Comparison of ENCODE assay signal across 13 cellular contexts in the genomic region with DNA sequence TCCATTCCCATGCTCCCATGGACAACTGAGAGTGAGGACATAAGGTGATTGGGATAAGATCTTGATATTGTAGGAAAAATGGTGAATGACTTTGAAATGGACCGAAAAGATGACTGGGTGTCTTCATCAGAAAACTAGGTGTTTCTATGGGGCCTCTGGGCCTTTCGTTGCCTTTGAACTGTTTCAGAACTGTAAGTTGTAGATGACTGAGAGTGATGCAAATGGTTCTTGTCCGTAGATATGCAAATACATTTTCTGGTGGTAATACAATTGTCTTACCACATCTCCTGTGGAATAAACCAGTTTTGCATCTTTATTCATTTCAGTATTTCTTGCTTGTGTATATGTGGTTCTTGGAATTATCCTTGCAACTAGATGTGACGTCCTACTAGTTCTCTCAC. TPM values are rescaled to one million over a fixed set of nuclear protein-coding genes. Genes with fewer than 3 reads are reported as not detected.
DNase-seq lines count a peak whose midpoint lies in the region; ATAC-seq and TF ChIP-seq lines count a peak whose summit lies in the region.
"Had no signal": no experiment of that assay in that cellular context is flagged by ENCODE, and none has a peak within 500 bp of the region (broad histone marks: within the 10 kb centered on the region; RNA-seq: fewer than 3 reads in every experiment).

No MANE protein-coding gene starts in this region.

- ATAC-seq in GM19035 (IDR thresholded peaks at IDR 0.05; ENCODE audit: unreplicated experiment) (peak; percentile 36), HG02852 (IDR thresholded peaks at IDR 0.05; ENCODE audit: unreplicated experiment) (peak; percentile 48), HG03571 (IDR thresholded peaks at IDR 0.05; ENCODE audit: unreplicated experiment) (no peak)
- ATAC-seq: gastrocnemius medialis, pancreas had no signal

- H3K4me3 ChIP-seq in left ventricle myocardium inferior (no peak overlapping the region), neuronal stem cell (ENCODE audit: low read length in 2 of 2) (no peak overlapping the region)
- H3K4me3 ChIP-seq: gastrocnemius medialis, pancreas, tibial nerve had no signal

- no peaks in the 10 kb centered on the region for H3K79me1 ChIP-seq in neuronal stem cell (ENCODE audit: low read depth, low read length)

- no peak overlapping the region for H2BK12ac ChIP-seq in neuronal stem cell (ENCODE audit: low read length)

- POLR2A ChIA-PET in GM10248 (lab: Yijun Ruan, JAX) = interaction anchor here (1.4 kb wide), 1 partner anchor 9 kb away, joined by 5 read pairs; no protein-coding TSS in a partner anchor

- CTCF ChIA-PET in GM10248 (lab: Yijun Ruan, JAX) = interaction anchor here (1.3 to 4.5 kb wide), 10 partner anchors 9 to 316 kb away, joined by 3 to 33 read pairs (median 4); partner anchors contain the start of gene TEX48

- WGBS in neuronal stem cell (ENCODE audit: extremely low coverage in 2 of 2, insufficient read length in 2 of 2, insufficient replicate concordance in 1 of 2), 2 donors = no CpG with 5 or more reads among the region's 4 CpGs

- H3K36me3 Mint-ChIP-seq in T-helper 1 cell treated with Interleukin-12 subunit alpha and Interleukin-12 subunit beta and Interleukin-4 antibody, amounts not matched to agents 30 μg/mL and 1 μg/mL, for 36 hours (ENCODE audit: low read depth) = peaks cover 37% of the 10 kb centered on the region
- H3K36me3 Mint-ChIP-seq: CD14-positive monocyte had no signal

- H3K4ac ChIP-seq in neuronal stem cell (ENCODE audit: low read length) = no peak overlapping the region

- no peak overlapping the region for H2BK5ac ChIP-seq in neuronal stem cell (ENCODE audit: low read length)

- no peak overlapping the region for H3K14ac ChIP-seq in neuronal stem cell (ENCODE audit: low read length)

- no peak overlapping the region for H2AK5ac ChIP-seq in neuronal stem cell (ENCODE audit: low read depth, low read length)

- H3K23ac ChIP-seq in neuronal stem cell (ENCODE audit: low read depth, low read length, poor library complexity) = no peak overlapping the region

- TF ChIP-seq CTCF in GM10248 (IDR thresholded peaks at IDR 0.05; ENCODE audit: control extremely low read depth, extremely low read depth, low read depth, missing control alignments) = no peak
- TF ChIP-seq CTCF in left ventricle myocardium inferior (IDR thresholded peaks at IDR 0.05; ENCODE audit: borderline replicate concordance) = no peak

- H2AFZ ChIP-seq in neuronal stem cell (ENCODE audit: low read length) = no peak overlapping the region

- no peak overlapping the region for H4K8ac ChIP-seq in neuronal stem cell (ENCODE audit: low read depth, low read length)

- H3K9ac ChIP-seq in neuronal stem cell (ENCODE audit: low read depth, low read length, poor library complexity) = no peak overlapping the region

- no peaks in the 10 kb centered on the region for H3K4me1 ChIP-seq in left ventricle myocardium inferior
- no peaks in the 10 kb centered on the region for H3K4me1 ChIP-seq in neuronal stem cell (ENCODE audit: control insufficient read depth in 2 of 2, insufficient read depth in 1 of 2, low read depth in 1 of 2, low read length in 2 of 2)
- H3K4me1 ChIP-seq: gastrocnemius medialis, pancreas, tibial nerve had no signal

- H3K27ac ChIP-seq in left ventricle myocardium inferior (replicated peaks) (no peak overlapping the region), neuronal stem cell (replicated peaks; ENCODE audit: low read length) (no peak overlapping the region)
- H3K27ac ChIP-seq: gastrocnemius medialis, pancreas, tibial nerve had no signal

- H3K4me1 Mint-ChIP-seq in T-helper 1 cell treated with Interleukin-12 subunit alpha and Interleukin-12 subunit beta and Interleukin-4 antibody, amounts not matched to agents 30 μg/mL and 1 μg/mL, for 36 hours (ENCODE audit: low read depth) = peaks cover 74% of the 10 kb centered on the region

- peak; percentile 39 for DNase-seq in GM10248 (ENCODE audit: extremely low spot score)
- no peak for DNase-seq in left ventricle myocardium inferior
- DNase-seq in neuronal stem cell (ENCODE audit: low spot score) = no peak
- DNase-seq in nucleus accumbens (lab: John Stamatoyannopoulos, UW) = no peak
- DNase-seq: gastrocnemius medialis, pancreas had no signal

- H3K27me3 ChIP-seq in left ventricle myocardium inferior (ENCODE audit: low read depth) (peaks cover 28% of the 10 kb centered on the region), neuronal stem cell (ENCODE audit: control insufficient read depth in 3 of 3, insufficient read depth in 3 of 3, low read depth in 1 of 3, low read length in 3 of 3) (no peaks in the 10 kb centered on the region)
- H3K27me3 ChIP-seq: gastrocnemius medialis, pancreas, tibial nerve had no signal

- H3K27ac Mint-ChIP-seq in T-helper 1 cell treated with Interleukin-12 subunit alpha and Interleukin-12 subunit beta and Interleukin-4 antibody, amounts not matched to agents 30 μg/mL and 1 μg/mL, for 36 hours = peak overlapping the region; percentile 100
- H3K27ac Mint-ChIP-seq: CD14-positive monocyte; dendritic cell treated with granulocyte-macrophage colony-stimulating factor and Interleukin-4, amounts not matched to agents 40 ng/mL and 50 ng/mL, for 4 days had no signal

- H3K36me3 ChIP-seq in left ventricle myocardium inferior (no peaks in the 10 kb centered on the region), neuronal stem cell (replicated peaks in 1 of 2; ENCODE audit: control insufficient read depth in 2 of 2, insufficient read depth in 2 of 2, low read length in 2 of 2) (no peaks in the 10 kb centered on the region)
- H3K36me3 ChIP-seq: gastrocnemius medialis, pancreas, tibial nerve had no signal

- H2BK15ac ChIP-seq in neuronal stem cell (ENCODE audit: low read length) = no peak overlapping the region

- H3K4me3 Mint-ChIP-seq in T-helper 1 cell treated with Interleukin-12 subunit alpha and Interleukin-12 subunit beta and Interleukin-4 antibody, amounts not matched to agents 30 μg/mL and 1 μg/mL, for 36 hours = peak overlapping the region; percentile 47
- H3K4me3 Mint-ChIP-seq: CD14-positive monocyte; dendritic cell treated with granulocyte-macrophage colony-stimulating factor and Interleukin-4, amounts not matched to agents 40 ng/mL and 50 ng/mL, for 4 days had no signal

- H3K18ac ChIP-seq in neuronal stem cell (ENCODE audit: low read length) = no peak overlapping the region

- no peak overlapping the region for H2BK120ac ChIP-seq in neuronal stem cell (ENCODE audit: low read depth, low read length)

- peaks cover 3% of the 10 kb centered on the region for H3K9me3 Mint-ChIP-seq in T-helper 1 cell treated with Interleukin-12 subunit alpha and Interleukin-12 subunit beta and Interleukin-4 antibody, amounts not matched to agents 30 μg/mL and 1 μg/mL, for 36 hours
- H3K9me3 Mint-ChIP-seq: dendritic cell treated with granulocyte-macrophage colony-stimulating factor and Interleukin-4, amounts not matched to agents 40 ng/mL and 50 ng/mL, for 4 days had no signal

- H3K9me3 ChIP-seq in left ventricle myocardium inferior (replicated peaks) (no peaks in the 10 kb centered on the region), neuronal stem cell (replicated peaks in 1 of 2; ENCODE audit: control insufficient read depth in 2 of 2, insufficient read depth in 1 of 2, low read depth in 1 of 2, low read length in 2 of 2) (no peaks in the 10 kb centered on the region)
- H3K9me3 ChIP-seq: gastrocnemius medialis, pancreas had no signal

- intact Hi-C loops in left ventricle myocardium inferior (cut with micrococcal nuclease) = no loop called here

- no peak overlapping the region for H3K4me2 ChIP-seq in neuronal stem cell (ENCODE audit: insufficient read depth, low read length, poor library complexity, severe bottlenecking)

- no peaks in the 10 kb centered on the region for H3K27me3 Mint-ChIP-seq in T-helper 1 cell treated with Interleukin-12 subunit alpha and Interleukin-12 subunit beta and Interleukin-4 antibody, amounts not matched to agents 30 μg/mL and 1 μg/mL, for 36 hours (ENCODE audit: low read depth)

- H4K91ac ChIP-seq in neuronal stem cell (ENCODE audit: low read depth, low read length, poor library complexity) = no peak overlapping the region

RNA-seq across cellular contexts. Expression of gene TEX48, which starts 16.0 kb away (rescaled TPM):
- not detected for total RNA-seq in left ventricle myocardium inferior
- not detected for polyA plus RNA-seq in neuronal stem cell (2013, experiment 1 of 2)
- polyA plus RNA-seq in neuronal stem cell (2013, experiment 2 of 2) = not detected
- total RNA-seq: gastrocnemius medialis, pancreas, tibial nerve had no signal
- polyA plus RNA-seq: CD14-positive monocyte, pancreas had no signal

RNA-seq across cellular contexts. Expression of gene TEX53, which starts 40.3 kb away (rescaled TPM):
- not detected for total RNA-seq in left ventricle myocardium inferior
- not detected for polyA plus RNA-seq in neuronal stem cell (2013, experiment 1 of 2)
- polyA plus RNA-seq in neuronal stem cell (2013, experiment 2 of 2) = not detected
- total RNA-seq: gastrocnemius medialis, pancreas, tibial nerve had no signal
- polyA plus RNA-seq: CD14-positive monocyte, pancreas had no signal
